ENCODE assay signal across 15 cellular contexts in genomic region chr11:32440372-32440888, GRCh38. TPM values are rescaled to one million over a fixed set of nuclear protein-coding genes. Genes with fewer than 3 reads are reported as not detected.
A peak's percentile ranks its signal among the peaks of the same experiment; 100 is the strongest.
DNase-seq lines count a peak whose midpoint lies in the region; ATAC-seq, FAIRE-seq and TF ChIP-seq lines count a peak whose summit lies in the region.
"Had no signal": no experiment of that assay in that cellular context is flagged by ENCODE, and none has a peak within 500 bp of the region (broad histone marks: within the 10 kb centered on the region; RNA-seq: fewer than 3 reads in every experiment).

No MANE protein-coding gene starts in this region.

- DNase-seq in activated T-cell treated with anti-CD3 and anti-CD28 coated beads, Interleukin-2, amount 50 U/mL, for 72 hours, result no peak
- DNase-seq in activated T-cell treated with anti-CD3 and anti-CD28 coated beads, Interleukin-2, amount 50 U/mL, for 1 hour, result no peak
- DNase-seq in astrocyte of the spinal cord (ENCODE audit: low read depth, low spot score) (peak; percentile 28), nephron progenitor cell (no peak), type B pancreatic cell (ENCODE audit: extremely low spot score, unreplicated experiment) (no peak), frontal cortex (ENCODE audit: low spot score in 2 of 2) (no peak), ascending aorta (ENCODE audit: low spot score in 2 of 2) (no peak), SK-N-DZ (ENCODE audit: low spot score) (no peak)
- DNase-seq: 8988T; ACHN; CD4-positive, CD25-positive, alpha-beta regulatory T cell had no signal

- peak overlapping the region; percentile 50 for H3K27ac Mint-ChIP-seq in activated T-cell treated with anti-CD3 and anti-CD28 coated beads, Interleukin-2, amount 50 U/mL, for 72 hours
- H3K27ac Mint-ChIP-seq in nephron progenitor cell (no peak overlapping the region), type B pancreatic cell (no peak overlapping the region)
- H3K27ac Mint-ChIP-seq: CD4-positive, CD25-positive, alpha-beta regulatory T cell had no signal

- no peak for FAIRE-seq in frontal cortex (lab: Jason Lieb, UNC)
- FAIRE-seq: H54, HTR-8/SVneo had no signal

- peaks cover 69% of the 10 kb centered on the region for H3K27me3 Mint-ChIP-seq in activated T-cell treated with anti-CD3 and anti-CD28 coated beads, Interleukin-2, amount 50 U/mL, for 72 hours (ENCODE audit: low read depth)
- H3K27me3 Mint-ChIP-seq in nephron progenitor cell (ENCODE audit: low read depth, poor library complexity) (peaks cover 92% of the 10 kb centered on the region), type B pancreatic cell (peaks cover 94% of the 10 kb centered on the region)

- peaks cover 0 to 5% of the 10 kb centered on the region in 2 donors for H3K4me1 ChIP-seq in ascending aorta

- H3K4me3 Mint-ChIP-seq in activated T-cell treated with anti-CD3 and anti-CD28 coated beads, Interleukin-2, amount 50 U/mL, for 72 hours, result peak overlapping the region in 1 of 2 donors; percentile 36
- H3K4me3 Mint-ChIP-seq in nephron progenitor cell (peak overlapping the region; percentile 99), type B pancreatic cell (peak overlapping the region; percentile 23)

- H3K27me3 ChIP-seq in ascending aorta, result peaks cover 12% of the 10 kb centered on the region

- H3K4me3 ChIP-seq in astrocyte of the spinal cord (ENCODE audit: low read depth, low read length) (no peak overlapping the region), ascending aorta (no peak overlapping the region)
- H3K4me3 ChIP-seq: BLaER1 treated with 17β-estradiol and CSF1 and Interleukin-3, amounts not matched to agents 10 nM and 100 nM had no signal

- TF ChIP-seq CTCF in astrocyte of the spinal cord (IDR thresholded peaks at IDR 0.05; ENCODE audit: low read depth, low read length) (no peak), nephron progenitor cell (IDR thresholded peaks at IDR 0.05) (no peak), type B pancreatic cell (conservative IDR thresholded peaks at IDR 0.05) (no peak), ascending aorta (IDR thresholded peaks at IDR 0.05) (no peak)

- H3K9me3 Mint-ChIP-seq in activated T-cell treated with anti-CD3 and anti-CD28 coated beads, Interleukin-2, amount 50 U/mL, for 72 hours, result no peaks in the 10 kb centered on the region
- H3K9me3 Mint-ChIP-seq in nephron progenitor cell, result peaks cover 4% of the 10 kb centered on the region
- H3K9me3 Mint-ChIP-seq in type B pancreatic cell, result no peaks in the 10 kb centered on the region

- no peaks in the 10 kb centered on the region for H3K9me3 ChIP-seq in ascending aorta

- H3K36me3 ChIP-seq in ascending aorta, result no peaks in the 10 kb centered on the region
- H3K36me3 ChIP-seq: BLaER1 treated with 17β-estradiol and CSF1 and Interleukin-3, amounts not matched to agents 10 nM and 100 nM had no signal

- no peaks in the 10 kb centered on the region for H3K36me3 Mint-ChIP-seq in activated T-cell treated with anti-CD3 and anti-CD28 coated beads, Interleukin-2, amount 50 U/mL, for 72 hours (ENCODE audit: insufficient read depth in 2 of 2)
- H3K36me3 Mint-ChIP-seq in nephron progenitor cell (ENCODE audit: low read depth) (peaks cover 42% of the 10 kb centered on the region), type B pancreatic cell (no peaks in the 10 kb centered on the region)
- H3K36me3 Mint-ChIP-seq: CD4-positive, CD25-positive, alpha-beta regulatory T cell had no signal

- peaks cover 29% of the 10 kb centered on the region for H3K4me1 Mint-ChIP-seq in activated T-cell treated with anti-CD3 and anti-CD28 coated beads, Interleukin-2, amount 50 U/mL, for 72 hours (ENCODE audit: low read depth)
- H3K4me1 Mint-ChIP-seq in nephron progenitor cell (peaks cover 59% of the 10 kb centered on the region), type B pancreatic cell (ENCODE audit: unreplicated experiment) (peaks cover 18% of the 10 kb centered on the region)

- intact Hi-C loops in ascending aorta (cut with DNase I), result no loop called here

- in situ Hi-C loops in astrocyte of the spinal cord (cut with HindIII; ENCODE audit: low sequenced_read_pairs), result no loop called here

- no peak for ATAC-seq in activated T-cell treated with anti-CD3 and anti-CD28 coated beads, Interleukin-2, amount 50 U/mL, for 72 hours (replicated peaks in 1 of 2)
- ATAC-seq: HCT116 had no signal

- no peak overlapping the region for H3K27ac ChIP-seq in ascending aorta
- H3K27ac ChIP-seq: BLaER1 treated with 17β-estradiol and CSF1 and Interleukin-3, amounts not matched to agents 10 nM and 100 nM had no signal

RNA-seq across cellular contexts. Expression of gene WT1, which starts 5.1 kb away (rescaled TPM):
- not detected for total RNA-seq in activated T-cell treated with anti-CD3 and anti-CD28 coated beads, Interleukin-2, amount 50 U/mL, for 72 hours
- total RNA-seq in type B pancreatic cell (ENCODE audit: low replicate concordance) (2.7 and 5.2 TPM in 2 replicates), frontal cortex (not detected), ascending aorta (not detected)
- not detected in 2 replicates for polyA plus RNA-seq in SK-N-DZ (2014; cell fraction: cytosol; rRNA removed)
- not detected in 2 replicates for polyA plus RNA-seq in SK-N-DZ (2014; cell fraction: nucleus; rRNA removed)
- total RNA-seq: CD4-positive, CD25-positive, alpha-beta regulatory T cell had no signal
- polyA plus RNA-seq: CD4-positive, CD25-positive, alpha-beta regulatory T cell had no signal
